Comparison of ENCODE assay signal across 9 cellular contexts in the genomic region with DNA sequence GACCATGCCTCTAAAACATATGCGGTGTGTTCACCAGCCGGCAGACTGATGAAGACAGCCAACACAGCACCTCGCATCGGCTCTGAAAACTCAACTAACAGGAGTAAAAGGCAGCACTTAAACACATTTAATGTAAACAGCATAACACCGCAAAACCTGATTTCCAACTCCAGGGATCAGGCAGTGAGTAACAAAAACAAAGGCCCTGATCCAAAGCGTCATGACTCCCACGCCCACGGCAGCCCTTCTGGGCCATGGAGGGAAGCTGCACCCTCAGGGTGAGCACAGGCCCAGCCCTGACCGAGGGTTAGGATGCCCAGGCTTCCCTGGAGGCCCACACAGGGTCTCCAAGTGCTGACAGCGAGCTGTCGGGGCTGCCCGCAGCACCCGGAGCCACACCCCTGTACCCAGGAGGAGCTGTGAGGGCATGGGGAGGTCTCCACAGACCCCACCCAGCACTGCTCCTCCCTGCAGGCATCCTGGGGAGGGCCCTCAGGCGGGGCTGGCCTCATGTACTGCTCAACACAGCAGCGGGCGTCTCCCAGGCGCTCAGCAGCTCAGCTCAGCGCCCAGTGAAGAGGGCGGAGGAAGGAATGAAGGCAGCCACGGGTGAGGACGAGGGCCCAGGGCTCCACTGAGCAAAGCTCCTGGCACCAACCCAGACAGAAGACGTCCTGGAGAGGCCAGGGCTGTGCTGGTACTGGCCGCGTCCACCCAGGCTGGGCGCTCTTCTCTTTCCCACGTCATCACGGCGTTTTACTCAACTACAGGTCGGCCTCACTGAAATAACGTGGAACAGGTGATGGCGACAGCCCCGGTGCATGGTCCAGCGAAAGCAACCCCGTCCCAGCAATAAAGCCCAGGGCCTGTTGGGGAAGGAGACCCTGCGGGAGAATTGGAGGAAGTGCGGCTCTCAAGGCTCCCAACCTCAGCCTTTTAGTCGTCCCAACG. TPM values are rescaled to one million over a fixed set of nuclear protein-coding genes. Genes with fewer than 3 reads are reported as not detected.
DNase-seq lines count a peak whose midpoint lies in the region; ATAC-seq and TF ChIP-seq lines count a peak whose summit lies in the region.
"Had no signal": no experiment of that assay in that cellular context is flagged by ENCODE, and none has a peak within 500 bp of the region (broad histone marks: within the 10 kb centered on the region; RNA-seq: fewer than 3 reads in every experiment).

No MANE protein-coding gene starts in this region.

- peak overlapping the region in 8 of 11 experiments; percentile 19 to 53 (median 32); a peak in 12 of 22 replicates for H3K27ac ChIP-seq in BLaER1 treated with 17β-estradiol and CSF1 and Interleukin-3, amounts not matched to agents 10 nM and 100 nM
- H3K27ac ChIP-seq in Panc1 (ENCODE audit: low read length), result 0 out of 2 replicates have a peak overlapping the region, but pooled peaks have one; percentile 34
- H3K27ac ChIP-seq: neutrophil had no signal

- peaks cover 71 to 94% (median 86%) of the 10 kb centered on the region in 11 experiments for H4K20me1 ChIP-seq in BLaER1 treated with 17β-estradiol and CSF1 and Interleukin-3, amounts not matched to agents 10 nM and 100 nM

- POLR2A ChIA-PET in Panc1 (lab: Charles Lee), result no interaction called here

- peaks cover 0 to 19% (median 0%) of the 10 kb centered on the region in 11 experiments; a peak in 7 of 22 replicates for H3K9me3 ChIP-seq in BLaER1 treated with 17β-estradiol and CSF1 and Interleukin-3, amounts not matched to agents 10 nM and 100 nM (replicated peaks in 1 of 11)
- H3K9me3 ChIP-seq in Panc1 (ENCODE audit: control insufficient read depth, insufficient read depth, low read depth, low read length), result no peaks in the 10 kb centered on the region
- H3K9me3 ChIP-seq: neutrophil had no signal

- peak overlapping the region in 8 of 11 experiments; percentile 11 to 47 (median 18); a peak in 9 of 22 replicates for H3K9ac ChIP-seq in BLaER1 treated with 17β-estradiol and CSF1 and Interleukin-3, amounts not matched to agents 10 nM and 100 nM

- peaks cover 46 to 82% (median 74%) of the 10 kb centered on the region in 10 experiments for H3K4me1 ChIP-seq in BLaER1 treated with 17β-estradiol and CSF1 and Interleukin-3, amounts not matched to agents 10 nM and 100 nM
- no peaks in the 10 kb centered on the region for H3K4me1 ChIP-seq in Panc1 (ENCODE audit: control insufficient read depth, insufficient read depth, low read length)

- no peak for DNase-seq in Panc1 (ENCODE audit: low read depth, low spot score)
- DNase-seq in neural crest cell (ENCODE audit: low read depth, low spot score), result no peak
- no peak for DNase-seq in NCI-H69 (lab: John Stamatoyannopoulos, UW)
- no peak for DNase-seq in NCI-H2227 treated with DMSO at 0.1 percent for 48 hours (lab: John Stamatoyannopoulos, UW)
- no peak for DNase-seq in amniotic stem cell (lab: John Stamatoyannopoulos, UW)
- no peak for DNase-seq in T-helper 9 cell

- peaks cover 8 to 61% (median 32%) of the 10 kb centered on the region in 11 experiments; a peak in 20 of 22 replicates for H3K36me3 ChIP-seq in BLaER1 treated with 17β-estradiol and CSF1 and Interleukin-3, amounts not matched to agents 10 nM and 100 nM
- no peaks in the 10 kb centered on the region for H3K36me3 ChIP-seq in Panc1 (ENCODE audit: control insufficient read depth, insufficient read depth, low read length)
- H3K36me3 ChIP-seq: neutrophil had no signal

- no peak for TF ChIP-seq CTCF in Panc1 (IDR thresholded peaks at IDR 0.05)
- no peak for TF ChIP-seq CTCF in neural crest cell (conservative IDR thresholded peaks at IDR 0.05)

- no peak overlapping the region for H3K4me3 Mint-ChIP-seq in neural crest cell

- ATAC-seq in Panc1, result peak; percentile 60
- peak; percentile 97 for ATAC-seq in esophagus mucosa

- H3K27me3 ChIP-seq in BLaER1 treated with 17β-estradiol and CSF1 and Interleukin-3, amounts not matched to agents 10 nM and 100 nM, result no peaks in the 10 kb centered on the region
- H3K27me3 ChIP-seq in Panc1 (ENCODE audit: control insufficient read depth, insufficient read depth, low read length), result no peaks in the 10 kb centered on the region
- H3K27me3 ChIP-seq: neutrophil had no signal

- CTCF ChIA-PET in Panc1 (lab: Charles Lee), result interaction anchor here (0.5 kb wide), 1 partner anchor 26 kb away, joined by 9 read pairs; no protein-coding TSS in a partner anchor

- peaks cover 65% of the 10 kb centered on the region for H3K4me1 Mint-ChIP-seq in neural crest cell

- H3K27me3 Mint-ChIP-seq in neural crest cell (ENCODE audit: low read depth), result peaks cover 2% of the 10 kb centered on the region

- intact Hi-C loops in Panc1 (cut with micrococcal nuclease; ENCODE audit: unreplicated experiment), result no loop called here

- BruUV-seq in Panc1 (replicated peaks; lab: Mats Ljungman, UMichigan), result no TSS peak

- peak overlapping the region; percentile 95 for H3K27ac Mint-ChIP-seq in neural crest cell (ENCODE audit: unreplicated experiment)

- in situ Hi-C loops in Panc1 (cut with HindIII; ENCODE audit: low pct_unique_long_range_greater_than_20kb, low sequenced_read_pairs), result no loop called here

- H3K9me3 Mint-ChIP-seq in neural crest cell, result no peaks in the 10 kb centered on the region

- H3K36me3 Mint-ChIP-seq in neural crest cell (ENCODE audit: low read depth), result peaks cover 22% of the 10 kb centered on the region

- no peak overlapping the region for H3K4me3 ChIP-seq in BLaER1 treated with 17β-estradiol and CSF1 and Interleukin-3, amounts not matched to agents 10 nM and 100 nM
- H3K4me3 ChIP-seq in Panc1 (ENCODE audit: low read depth in 2 of 2, low read length in 2 of 2), result no peak overlapping the region

- H3K4me2 ChIP-seq in BLaER1 treated with 17β-estradiol and CSF1 and Interleukin-3, amounts not matched to agents 10 nM and 100 nM, result peak overlapping the region; percentile 18 to 80 (median 65)

RNA-seq across cellular contexts. Expression of a gene that starts 53.6 kb away (rescaled TPM):
- total RNA-seq in Panc1 (2021; ENCODE audit: unreplicated experiment) (33.7 TPM), esophagus mucosa (1.6 TPM), neural crest cell (29.5 and 31.5 TPM in 2 replicates)
- polyA plus RNA-seq in Panc1 (2012; ENCODE audit: insufficient read length), result 38.4 TPM

Comparison
In these comparisons a context has a peak if more than half of its experiments do, and no peak if none do; other contexts are left out.
1. RNA of a gene that starts 53.6 kb away (total RNA-seq): 33.7 TPM in Panc1 (single experiment) and 29.5 to 31.5 TPM in neural crest cell; 1.6 TPM in esophagus mucosa (single experiment); every median in the first group is over 10 times any median in the second.